In genomic region chr20:57629441-57629840, GRCh38 we compare ENCODE assay signal across 13 cellular contexts. TPM values are rescaled to one million over a fixed set of nuclear protein-coding genes. Genes with fewer than 3 reads are reported as not detected.
DNase-seq lines count a peak whose midpoint lies in the region; ATAC-seq and TF ChIP-seq lines count a peak whose summit lies in the region.
"Not testable (repeated sequence)": the region's sequence is repeated elsewhere in the genome, so short reads cannot be mapped to it uniquely, and the experiment has no call there.
"Had no signal": no experiment of that assay in that cellular context is flagged by ENCODE, and none has a peak within 500 bp of the region (broad histone marks: within the 10 kb centered on the region; RNA-seq: fewer than 3 reads in every experiment).

No MANE protein-coding gene starts in this region.

- peaks cover 78% of the 10 kb centered on the region for H3K4me1 ChIP-seq in CD4-positive, alpha-beta memory T cell (ENCODE audit: insufficient read depth, low read length)
- peaks cover 0 to 34% (median 8%) of the 10 kb centered on the region in 9 donors for H3K4me1 ChIP-seq in heart right ventricle
- H3K4me1 ChIP-seq in thymus (ENCODE audit: control insufficient read depth, insufficient read depth, low read length), result peaks cover 12% of the 10 kb centered on the region

- ATAC-seq in heart right ventricle, natural killer cell: not testable (repeated sequence)

- peak in 1 of 5 donors; percentile 15 for DNase-seq in CD4-positive, alpha-beta memory T cell
- DNase-seq in activated CD4-positive, alpha-beta T cell treated with anti-CD3 and anti-CD28 coated beads for 48 hours, result peak; percentile 61
- peak; percentile 61 for DNase-seq in activated T-cell treated with anti-CD3 and anti-CD28 coated beads, Interleukin-2, amount 50 U/mL, for 24 hours
- DNase-seq in heart right ventricle, natural killer cell: not testable (repeated sequence)
- DNase-seq in stimulated activated CD8-positive, alpha-beta memory T cell treated with anti-CD3 and anti-CD28 coated beads, Interleukin-4, amount 100 ng/mL, for 48 hours, result peak; percentile 59

- POLR2A ChIA-PET in CD4-positive, alpha-beta memory T cell (lab: Charles Lee; ENCODE audit: partially characterized antibody), result interaction anchor here (1.2 to 9.9 kb wide), 5 partner anchors 10 to 232 kb away, joined by 3 to 255 read pairs (median 5); partner anchors contain the start of genes PMEPA1 and ZBP1

- H3K9me3 Mint-ChIP-seq in CD4-positive, alpha-beta memory T cell, result peaks cover 0 to 17% (median 10%) of the 10 kb centered on the region in 8 donors
- peaks cover 14% of the 10 kb centered on the region for H3K9me3 Mint-ChIP-seq in activated T-cell treated with anti-CD3 and anti-CD28 coated beads, Interleukin-2, amount 50 U/mL, for 24 hours
- H3K9me3 Mint-ChIP-seq in activated naive CD8-positive, alpha-beta T cell (ENCODE audit: low read depth), result peaks cover 11% of the 10 kb centered on the region
- not testable (repeated sequence) for H3K9me3 Mint-ChIP-seq in natural killer cell

- peak overlapping the region in 1 of 2 donors; percentile 8 for H3K4me3 ChIP-seq in CD4-positive, alpha-beta memory T cell (ENCODE audit: low read length in 2 of 2)
- H3K4me3 ChIP-seq in heart right ventricle, result peak overlapping the region in 3 of 10 donors; percentile 13 to 38 (median 15)
- not testable (repeated sequence) for H3K4me3 ChIP-seq in thymus (ENCODE audit: low read length)

- WGBS in heart right ventricle, 2 donors, result 74 to 76% methylated on average over 6 of the region's 6 CpGs
- WGBS in thymus, result 27% methylated on average over 6 of the region's 6 CpGs

- peaks cover 3 to 12% of the 10 kb centered on the region in 2 donors for H3K36me3 Mint-ChIP-seq in CD4-positive, alpha-beta memory T cell
- peaks cover 15% of the 10 kb centered on the region for H3K36me3 Mint-ChIP-seq in activated T-cell treated with anti-CD3 and anti-CD28 coated beads, Interleukin-2, amount 50 U/mL, for 24 hours (ENCODE audit: low read depth)
- peaks cover 26% of the 10 kb centered on the region for H3K36me3 Mint-ChIP-seq in activated naive CD8-positive, alpha-beta T cell
- H3K36me3 Mint-ChIP-seq in natural killer cell, result not testable (repeated sequence)

- peaks cover 43 to 87% (median 69%) of the 10 kb centered on the region in 4 donors for H3K4me1 Mint-ChIP-seq in CD4-positive, alpha-beta memory T cell
- peaks cover 58% of the 10 kb centered on the region for H3K4me1 Mint-ChIP-seq in activated T-cell treated with anti-CD3 and anti-CD28 coated beads, Interleukin-2, amount 50 U/mL, for 24 hours (ENCODE audit: low read depth)
- peaks cover 82% of the 10 kb centered on the region for H3K4me1 Mint-ChIP-seq in activated naive CD8-positive, alpha-beta T cell (ENCODE audit: low read depth)
- peaks cover 47 to 53% of the 10 kb centered on the region in 2 donors for H3K4me1 Mint-ChIP-seq in natural killer cell

- peak overlapping the region; percentile 83 to 93 (median 88) for H3K4me3 Mint-ChIP-seq in CD4-positive, alpha-beta memory T cell
- peak overlapping the region; percentile 80 for H3K4me3 Mint-ChIP-seq in activated T-cell treated with anti-CD3 and anti-CD28 coated beads, Interleukin-2, amount 50 U/mL, for 24 hours
- H3K4me3 Mint-ChIP-seq in activated naive CD8-positive, alpha-beta T cell, result peak overlapping the region; percentile 94
- peak overlapping the region; percentile 94 for H3K4me3 Mint-ChIP-seq in natural killer cell

- H3K36me3 ChIP-seq in CD4-positive, alpha-beta memory T cell (ENCODE audit: insufficient read depth, low read length); heart right ventricle; thymus (ENCODE audit: control insufficient read depth, insufficient read depth): not testable (repeated sequence)

- TF ChIP-seq CTCF in heart right ventricle (IDR thresholded peaks at IDR 0.05); natural killer cell (IDR thresholded peaks at IDR 0.05): not testable (repeated sequence)

- H3K27me3 ChIP-seq in CD4-positive, alpha-beta memory T cell (ENCODE audit: insufficient read depth, low read length), result not testable (repeated sequence)
- peaks cover 0 to 11% (median 0%) of the 10 kb centered on the region in 7 donors for H3K27me3 ChIP-seq in heart right ventricle
- peaks cover 23% of the 10 kb centered on the region for H3K27me3 ChIP-seq in thymus (ENCODE audit: control insufficient read depth, insufficient read depth)

- CTCF ChIA-PET in CD4-positive, alpha-beta memory T cell (lab: Charles Lee; ENCODE audit: partially characterized antibody), result interaction anchor here (1.1 to 4.6 kb wide), 7 partner anchors 8 to 109 kb away, joined by 3 to 42 read pairs (median 3); partner anchors contain the start of genes PMEPA1 and ZBP1

- peak overlapping the region; percentile 89 to 97 (median 96) for H3K27ac Mint-ChIP-seq in CD4-positive, alpha-beta memory T cell
- peak overlapping the region; percentile 90 for H3K27ac Mint-ChIP-seq in activated T-cell treated with anti-CD3 and anti-CD28 coated beads, Interleukin-2, amount 50 U/mL, for 24 hours
- H3K27ac Mint-ChIP-seq in activated naive CD8-positive, alpha-beta T cell, result peak overlapping the region; percentile 97
- H3K27ac Mint-ChIP-seq in natural killer cell, result peak overlapping the region; percentile 96 to 99

- H3K27me3 Mint-ChIP-seq in CD4-positive, alpha-beta memory T cell; activated T-cell treated with anti-CD3 and anti-CD28 coated beads, Interleukin-2, amount 50 U/mL, for 24 hours; activated naive CD8-positive, alpha-beta T cell; natural killer cell (ENCODE audit: low read depth in 2 of 2): not testable (repeated sequence)

- intact Hi-C loops in CD4-positive, alpha-beta memory T cell (cut with micrococcal nuclease), result loop anchor here (2.0 to 10.0 kb wide), 3 partner anchors 89 to 1235 kb away; partner anchors contain the start of genes AURKA, CSTF1 and RAB22A
- intact Hi-C loops in heart right ventricle (cut with DNase I), result not testable (repeated sequence)
- intact Hi-C loops in natural killer cell (cut with micrococcal nuclease), result loop anchor here (2.0 kb wide), 1 partner anchor 231 kb away; no protein-coding TSS in a partner anchor

- H3K27ac ChIP-seq in CD4-positive, alpha-beta memory T cell (ENCODE audit: low read depth, low read length), result peak overlapping the region; percentile 71
- H3K27ac ChIP-seq in heart right ventricle, result peak overlapping the region in 7 of 10 donors; percentile 64 to 93 (median 80)
- peak overlapping the region; percentile 25 for H3K27ac ChIP-seq in thymus (ENCODE audit: low read depth)

- not testable (repeated sequence) for H3K9me3 ChIP-seq in CD4-positive, alpha-beta memory T cell (ENCODE audit: control insufficient read depth in 1 of 2, low read length in 2 of 2); thymus (ENCODE audit: control insufficient read depth)
- peaks cover 0 to 13% (median 7%) of the 10 kb centered on the region in 11 donors for H3K9me3 ChIP-seq in heart right ventricle

RNA-seq across cellular contexts. Expression of gene ZBP1, which starts 9.2 kb away (rescaled TPM):
- 10 to 100 TPM; 21.7 to 25.2 TPM for total RNA-seq in CD4-positive, alpha-beta memory T cell
- polyA plus RNA-seq in CD4-positive, alpha-beta memory T cell, result 10 to 100 TPM; 11.7 to 18.0 TPM
- total RNA-seq in heart right ventricle (1 to 10 TPM in 1 of 10 donors, under 1 TPM in 7, not detected in 2; 0.16 to 1.2 (median 0.31) TPM), natural killer cell (10 to 100 TPM; 95.4 to 99.7 (median 97.8) TPM)
- polyA plus RNA-seq in heart right ventricle (under 1 TPM; 0.13 to 0.51 TPM), thymus (3.4 TPM)
- total RNA-seq: astrocyte, dermis blood vessel endothelial cell, HFFc6, osteocyte had no signal
- polyA plus RNA-seq: SK-N-SH had no signal

Comparison
In these comparisons a context has a peak if more than half of its experiments do, and no peak if none do; other contexts are left out.
1. H3K27ac ChIP-seq: peak in every context shown above with its lines; median percentile 80 in heart right ventricle; 71 in CD4-positive, alpha-beta memory T cell; 25 in thymus.
2. RNA of gene ZBP1, which starts 9.2 kb away (total RNA-seq): 95.4 to 99.7 TPM in natural killer cell and 21.7 to 25.2 TPM in CD4-positive, alpha-beta memory T cell; 0.16 to 1.2 TPM in heart right ventricle; every median in the first group is over 10 times any median in the second.
3. Peak in every context shown above with its lines, with median percentiles within 50 percentile points of each other: H3K27ac Mint-ChIP-seq and H3K4me3 Mint-ChIP-seq.